In genomic region chr7:121339082-121339481, GRCh38 we compare ENCODE assay signal across 26 cellular contexts. TPM values are rescaled to one million over a fixed set of nuclear protein-coding genes. Genes with fewer than 3 reads are reported as not detected.
"Had no signal": no experiment of that assay in that cellular context is flagged by ENCODE, and none has a peak within 500 bp of the region (broad histone marks: within the 10 kb centered on the region; RNA-seq: fewer than 3 reads in every experiment).

No MANE protein-coding gene starts in this region.

- H3K27ac Mint-ChIP-seq: activated CD4-positive, alpha-beta T cell treated with anti-CD3 and anti-CD28 coated beads, Interleukin-2, amount 10 ng/mL, durations not matched to agents 24 days and 14 days; activated CD8-positive, alpha-beta memory T cell treated with anti-CD3 and anti-CD28 coated beads, Interleukin-2, amount 10 ng/mL, durations not matched to agents 7 days and 5 days; activated CD8-positive, alpha-beta T cell treated with anti-CD3 and anti-CD28 coated beads for 36 hours; naive thymus-derived CD4-positive, alpha-beta T cell; neural progenitor cell; type B pancreatic cell had no signal

- H3K4me1 Mint-ChIP-seq: activated CD4-positive, alpha-beta T cell treated with anti-CD3 and anti-CD28 coated beads, Interleukin-2, amount 10 ng/mL, durations not matched to agents 24 days and 14 days; activated CD8-positive, alpha-beta memory T cell treated with anti-CD3 and anti-CD28 coated beads, Interleukin-2, amount 10 ng/mL, durations not matched to agents 7 days and 5 days; activated naive CD4-positive, alpha-beta T cell treated with anti-CD3 and anti-CD28 coated beads, Interleukin-2, amount 50 U/mL, for 24 hours; naive thymus-derived CD4-positive, alpha-beta T cell; neural progenitor cell had no signal

- H3K4me2 ChIP-seq: neural progenitor cell, smooth muscle cell had no signal

- H3K36me3 Mint-ChIP-seq: type B pancreatic cell had no signal

- H3K9me3 ChIP-seq: sigmoid colon, thoracic aorta had no signal

- ATAC-seq: activated CD4-positive, CD25-positive, alpha-beta regulatory T cell treated with anti-CD3 and anti-CD28 coated beads, Interleukin-2, amount 50 U/mL, for 24 hours; activated CD8-positive, alpha-beta memory T cell treated with anti-CD3 and anti-CD28 coated beads, Interleukin-2, amount 10 ng/mL, durations not matched to agents 7 days and 5 days; activated CD8-positive, alpha-beta T cell treated with anti-CD3 and anti-CD28 coated beads for 36 hours; left lobe of liver; naive thymus-derived CD4-positive, alpha-beta T cell had no signal

- H3K4me3 ChIP-seq: lung, neural progenitor cell, sigmoid colon, smooth muscle cell, thoracic aorta had no signal

- H3K4me3 Mint-ChIP-seq: activated CD4-positive, alpha-beta T cell treated with anti-CD3 and anti-CD28 coated beads, Interleukin-2, amount 10 ng/mL, durations not matched to agents 24 days and 14 days; activated CD8-positive, alpha-beta memory T cell treated with anti-CD3 and anti-CD28 coated beads, Interleukin-2, amount 10 ng/mL, durations not matched to agents 7 days and 5 days; activated CD8-positive, alpha-beta T cell treated with anti-CD3 and anti-CD28 coated beads for 36 hours; activated naive CD4-positive, alpha-beta T cell treated with anti-CD3 and anti-CD28 coated beads, Interleukin-2, amount 50 U/mL, for 24 hours; naive thymus-derived CD4-positive, alpha-beta T cell; neural progenitor cell; type B pancreatic cell had no signal

- H3K27me3 ChIP-seq: neural progenitor cell had no signal

- H3K36me3 ChIP-seq: neural progenitor cell, thoracic aorta had no signal

- H3K27ac ChIP-seq: neural progenitor cell, sigmoid colon, thoracic aorta, VCaP had no signal

- DNase-seq: activated CD4-positive, alpha-beta T cell treated with anti-CD3 and anti-CD28 coated beads, Interleukin-2, amount 10 ng/mL, durations not matched to agents 24 days and 14 days; activated CD8-positive, alpha-beta memory T cell treated with anti-CD3 and anti-CD28 coated beads, Interleukin-2, amount 10 ng/mL, durations not matched to agents 7 days and 5 days; activated CD8-positive, alpha-beta T cell treated with anti-CD3 and anti-CD28 coated beads for 36 hours; activated gamma-delta T cell treated with Interleukin-2 at 50 U/mL for 16 hours; activated T-cell treated with anti-CD3 and anti-CD28 coated beads for 4 hours; central memory CD4-positive, alpha-beta T cell; effector memory CD4-positive, alpha-beta T cell; foreskin melanocyte; kidney; naive thymus-derived CD4-positive, alpha-beta T cell; sigmoid colon; stimulated activated CD4-positive, alpha-beta T cell treated with anti-CD3 and anti-CD28 coated beads, Interleukin-15, amount 100 ng/mL, for 24 hours; stimulated activated naive CD4-positive, alpha-beta T cell had no signal

- H2AFZ ChIP-seq: neural progenitor cell had no signal

- H3K9ac ChIP-seq: neural progenitor cell had no signal

- H3K4me1 ChIP-seq: neural progenitor cell had no signal

- H3K9me3 Mint-ChIP-seq: activated CD4-positive, alpha-beta T cell treated with anti-CD3 and anti-CD28 coated beads, Interleukin-2, amount 10 ng/mL, durations not matched to agents 24 days and 14 days; activated CD8-positive, alpha-beta T cell treated with anti-CD3 and anti-CD28 coated beads for 36 hours; activated naive CD4-positive, alpha-beta T cell treated with anti-CD3 and anti-CD28 coated beads, Interleukin-2, amount 50 U/mL, for 24 hours; naive thymus-derived CD4-positive, alpha-beta T cell; neural progenitor cell; type B pancreatic cell had no signal

RNA-seq across cellular contexts. Expression of gene WNT16, which starts 10.3 kb away (rescaled TPM):
- total RNA-seq: activated CD4-positive, alpha-beta T cell treated with anti-CD3 and anti-CD28 coated beads, Interleukin-2, amount 10 ng/mL, durations not matched to agents 24 days and 14 days; activated CD8-positive, alpha-beta memory T cell treated with anti-CD3 and anti-CD28 coated beads, Interleukin-2, amount 10 ng/mL, durations not matched to agents 7 days and 5 days; activated CD8-positive, alpha-beta T cell treated with anti-CD3 and anti-CD28 coated beads for 36 hours; dermis microvascular lymphatic vessel endothelial cell; kidney; left lobe of liver; naive thymus-derived CD4-positive, alpha-beta T cell; omental fat pad; posterior vena cava; smooth muscle cell; T-helper 2 cell treated with Interferon-gamma antibody and Interleukin-4, amounts not matched to agents 100 ng/mL and 5 ng/mL, for 36 hours; thoracic aorta had no signal
